ENCODE assay signal across 27 cellular contexts in genomic region chr13:28958018-28958417, GRCh38.
"Had no signal": no experiment of that assay in that cellular context is flagged by ENCODE, and none has a peak within 500 bp of the region (broad histone marks: within the 10 kb centered on the region; RNA-seq: fewer than 3 reads in every experiment).

No MANE protein-coding gene starts in this region.

- H3K36me3 ChIP-seq: lower lobe of right lung, pancreas, prostate gland, right lobe of liver, stomach, thyroid gland, transverse colon, upper lobe of left lung, vagina had no signal

- DNase-seq: hypothalamus; immature natural killer cell; kidney; lower lobe of right lung; mammary epithelial cell; mesenchymal stem cell; naive thymus-derived CD8-positive, alpha-beta T cell; nucleus accumbens; pancreas; retina; right lobe of liver; stimulated activated CD4-positive, alpha-beta T cell treated with anti-CD3 and anti-CD28 coated beads, Interleukin-12 subunit alpha, Interleukin-12 subunit beta, amount 100 ng/mL, for 4 hours; stimulated activated CD4-positive, alpha-beta T cell treated with anti-CD3 and anti-CD28 coated beads, Interleukin-15, amount 100 ng/mL, for 24 hours; stimulated activated CD4-positive, alpha-beta T cell treated with anti-CD3 and anti-CD28 coated beads, Interleukin-2, amount 100 ng/mL, for 24 hours; stimulated activated CD4-positive, alpha-beta T cell treated with anti-CD3 and anti-CD28 coated beads, Interleukin-4, amount 100 ng/mL, for 1 hour; stimulated activated naive B cell treated with anti-CD40 and anti-IgM and Interleukin-4, amounts not matched to agents 10 μg/mL and 1 μg/mL and 100 μg/mL, for 72 hours; stimulated activated naive CD8-positive, alpha-beta T cell treated with anti-CD3 and anti-CD28 coated beads, Interleukin-15, Interleukin-2, amounts not matched to agents 100 U/mL and 50 U/mL, for 24 hours; stomach; testis; thyroid gland; transverse colon; upper lobe of left lung had no signal

- H3K4me3 Mint-ChIP-seq: immature natural killer cell; naive thymus-derived CD8-positive, alpha-beta T cell; nephron; neural crest cell; stimulated activated naive B cell treated with anti-CD40 and anti-IgM and Interleukin-4, amounts not matched to agents 10 μg/mL and 1 μg/mL and 100 μg/mL, for 72 hours had no signal

- H3K9me3 Mint-ChIP-seq: neural crest cell; stimulated activated naive B cell treated with anti-CD40 and anti-IgM and Interleukin-4, amounts not matched to agents 10 μg/mL and 1 μg/mL and 100 μg/mL, for 72 hours had no signal

- H3K27ac Mint-ChIP-seq: immature natural killer cell; naive thymus-derived CD8-positive, alpha-beta T cell; nephron; stimulated activated naive B cell treated with anti-CD40 and anti-IgM and Interleukin-4, amounts not matched to agents 10 μg/mL and 1 μg/mL and 100 μg/mL, for 72 hours had no signal

- H3K4me1 Mint-ChIP-seq: immature natural killer cell; naive thymus-derived CD8-positive, alpha-beta T cell; neural crest cell; stimulated activated naive B cell treated with anti-CD40 and anti-IgM and Interleukin-4, amounts not matched to agents 10 μg/mL and 1 μg/mL and 100 μg/mL, for 72 hours had no signal

- ATAC-seq: lower lobe of right lung; naive thymus-derived CD8-positive, alpha-beta T cell; pancreas; right lobe of liver; stimulated activated naive B cell treated with anti-CD40 and anti-IgM and Interleukin-4, amounts not matched to agents 10 μg/mL and 1 μg/mL and 100 μg/mL, for 72 hours; stimulated activated naive CD8-positive, alpha-beta T cell treated with anti-CD3 and anti-CD28 coated beads, Interleukin-15, Interleukin-2, amounts not matched to agents 100 U/mL and 50 U/mL, for 24 hours had no signal

- H3K27me3 ChIP-seq: pancreas, right lobe of liver, stomach, testis, thyroid gland, transverse colon, upper lobe of left lung, vagina had no signal

- H3K4me1 ChIP-seq: lower lobe of right lung, pancreas, prostate gland, stomach, testis, thyroid gland, transverse colon, upper lobe of left lung, vagina had no signal

- H3K36me3 Mint-ChIP-seq: immature natural killer cell; naive thymus-derived CD8-positive, alpha-beta T cell; stimulated activated naive B cell treated with anti-CD40 and anti-IgM and Interleukin-4, amounts not matched to agents 10 μg/mL and 1 μg/mL and 100 μg/mL, for 72 hours had no signal

- H3K27ac ChIP-seq: lower lobe of right lung, pancreas, prostate gland, right lobe of liver, skin epidermis, stomach, testis, thyroid gland, transverse colon, upper lobe of left lung, vagina had no signal

- H3K4me3 ChIP-seq: lower lobe of right lung, pancreas, prostate gland, right lobe of liver, skin epidermis, stomach, testis, thyroid gland, transverse colon, upper lobe of left lung, vagina had no signal

- H3K9me3 ChIP-seq: lower lobe of right lung, pancreas, prostate gland, right lobe of liver, stomach, testis, thyroid gland, transverse colon, upper lobe of left lung, vagina had no signal
